In genomic region chr1:150267896-150268295, GRCh38 we compare ENCODE assay signal across 8 cellular contexts. TPM values are rescaled to one million over a fixed set of nuclear protein-coding genes. Genes with fewer than 3 reads are reported as not detected.
A peak's percentile ranks its signal among the peaks of the same experiment; 100 is the strongest.
DNase-seq lines count a peak whose midpoint lies in the region; ATAC-seq and TF ChIP-seq lines count a peak whose summit lies in the region.

No MANE protein-coding gene starts in this region.

- H3K4me1 ChIP-seq in Caco-2 (no peaks in the 10 kb centered on the region), SJCRH30 (0 out of 2 replicates have a peak, but pooled peaks cover 2% of the 10 kb centered on the region), esophagus squamous epithelium (peaks cover 15 to 44% (median 16%) of the 10 kb centered on the region in 3 donors), parathyroid adenoma (peaks cover 8% of the 10 kb centered on the region)

- H3K27ac ChIP-seq in SJCRH30 (no peak overlapping the region; the same call in 1 of the 2 replicates), esophagus squamous epithelium (peak overlapping the region; percentile 94 to 99 (median 99)), parathyroid adenoma (peak overlapping the region; percentile 91)

- DNase-seq in Caco-2 (no peak), SJCRH30 (no peak), esophagus squamous epithelium (lab: John Stamatoyannopoulos, UW) (no peak), DMS153 (lab: John Stamatoyannopoulos, UW) (no peak), RPMI8226 (no peak)

- ATAC-seq in GM21529 (IDR thresholded peaks at IDR 0.05; ENCODE audit: unreplicated experiment) (no peak), GM19324 (IDR thresholded peaks at IDR 0.05; ENCODE audit: low FRiP score, unreplicated experiment) (no peak)

- POLR2A ChIA-PET in Caco-2 (lab: Charles Lee), result no interaction called here

- H3K36me3 Mint-ChIP-seq in Caco-2 (ENCODE audit: insufficient read depth, unreplicated experiment), result peaks cover 5% of the 10 kb centered on the region

- H3K4me3 ChIP-seq in Caco-2 (ENCODE audit: low read depth, low read length), result peak overlapping the region; percentile 68
- peak overlapping the region; percentile 91 for H3K4me3 ChIP-seq in SJCRH30
- H3K4me3 ChIP-seq in esophagus squamous epithelium, result peak overlapping the region; percentile 89 to 98 (median 96)
- H3K4me3 ChIP-seq in parathyroid adenoma (ENCODE audit: low read depth, low read length), result peak overlapping the region; percentile 99

- H3K4me2 ChIP-seq in parathyroid adenoma (ENCODE audit: low read length), result peak overlapping the region; percentile 82

- no peaks in the 10 kb centered on the region for H3K27me3 ChIP-seq in Caco-2 (replicated peaks; ENCODE audit: control insufficient read depth, insufficient read depth, low read length)
- H3K27me3 ChIP-seq in SJCRH30, result no peaks in the 10 kb centered on the region
- no peaks in the 10 kb centered on the region for H3K27me3 ChIP-seq in esophagus squamous epithelium
- no peaks in the 10 kb centered on the region for H3K27me3 ChIP-seq in parathyroid adenoma (ENCODE audit: control insufficient read depth, insufficient read depth, low read length)

- BruUV-seq in Caco-2 (replicated peaks; lab: Mats Ljungman, UMichigan), result no TSS peak

- H3K9me3 ChIP-seq in Caco-2 (no peaks in the 10 kb centered on the region), SJCRH30 (replicated peaks) (no peaks in the 10 kb centered on the region), esophagus squamous epithelium (no peaks in the 10 kb centered on the region), parathyroid adenoma (ENCODE audit: control insufficient read depth, low read length) (no peaks in the 10 kb centered on the region)

- TF ChIP-seq CTCF in Caco-2 (IDR thresholded peaks at IDR 0.05; ENCODE audit: insufficient read depth in 1 of 2, low read depth in 1 of 2, low read length in 1 of 2, severe bottlenecking in 1 of 2, unreplicated experiment in 1 of 2), result no peak
- TF ChIP-seq CTCF in esophagus squamous epithelium (IDR thresholded peaks at IDR 0.05), result no peak
- no peak for TF ChIP-seq CTCF in parathyroid adenoma (IDR thresholded peaks at IDR 0.05)

- H3K36me3 ChIP-seq in Caco-2 (ENCODE audit: control insufficient read depth, insufficient read depth, low read length) (no peaks in the 10 kb centered on the region; the same call in 1 of the 2 replicates), SJCRH30 (peaks cover 13% of the 10 kb centered on the region), esophagus squamous epithelium (peaks cover 7 to 37% (median 17%) of the 10 kb centered on the region in 3 donors), parathyroid adenoma (ENCODE audit: control insufficient read depth, insufficient read depth, low read length) (no peaks in the 10 kb centered on the region)

- peak overlapping the region; percentile 89 for H2AFZ ChIP-seq in parathyroid adenoma

- peaks cover 12% of the 10 kb centered on the region for H3K79me2 ChIP-seq in parathyroid adenoma

- intact Hi-C loops in Caco-2 (cut with micrococcal nuclease; ENCODE audit: unreplicated experiment) (loop anchor here (2.0 kb wide), 1 partner anchor 15 kb away; the partner anchor contains the start of gene CIART), esophagus squamous epithelium (cut with DNase I) (no loop called here)

- no peaks in the 10 kb centered on the region for H3K9me3 Mint-ChIP-seq in Caco-2 (ENCODE audit: unreplicated experiment)

- CTCF ChIA-PET in Caco-2 (lab: Charles Lee), result no interaction called here

- no peak for TF ChIP-seq POLR2A in esophagus squamous epithelium (IDR thresholded peaks at IDR 0.05)

- peak overlapping the region; percentile 63 for H3K9ac ChIP-seq in parathyroid adenoma

- H3K27ac Mint-ChIP-seq in Caco-2 (ENCODE audit: unreplicated experiment), result peak overlapping the region; percentile 60

- H3K4me1 Mint-ChIP-seq in Caco-2 (ENCODE audit: low read depth, unreplicated experiment), result peaks cover 14% of the 10 kb centered on the region

- 24 to 36% methylated on average over 4 to 6 of the region's 6 CpGs for WGBS in esophagus squamous epithelium, 2 donors

- H3K4me3 Mint-ChIP-seq in Caco-2 (ENCODE audit: unreplicated experiment), result peak overlapping the region; percentile 87

- H3K27me3 Mint-ChIP-seq in Caco-2 (ENCODE audit: insufficient read depth, unreplicated experiment), result no peaks in the 10 kb centered on the region

RNA-seq across cellular contexts. Expression of gene APH1A, which starts 0.9 kb away (rescaled TPM):
- total RNA-seq in Caco-2 (2022), result 93.8 and 96.7 TPM in 2 replicates
- 93.6 and 95.6 TPM in 2 replicates for total RNA-seq in SJCRH30 (2014; rRNA removed; shearing (Covaris generic))
- 100 to 1,000 TPM in 1 of 4 donors, 10 to 100 TPM in 3; 94.0 to 112 (median 95.2) TPM for total RNA-seq in esophagus squamous epithelium

RNA-seq across cellular contexts. Expression of gene C1orf54, which starts 4.7 kb away (rescaled TPM):
- total RNA-seq in Caco-2 (2022) (0.26 and 0.82 TPM in 2 replicates), esophagus squamous epithelium (10 to 100 TPM in 1 of 4 donors, 1 to 10 TPM in 2, not detected in 1; 2.3 to 17.2 (median 4.5) TPM)
- 1.3 and 2.0 TPM in 2 replicates for total RNA-seq in SJCRH30 (2014; rRNA removed; shearing (Covaris generic))

RNA-seq across cellular contexts. Expression of gene CA14, which starts 10.3 kb away (rescaled TPM):
- total RNA-seq in Caco-2 (2022) (not detected in 2 replicates), esophagus squamous epithelium (not detected)
- total RNA-seq in SJCRH30 (2014; rRNA removed; shearing (Covaris generic)), result 3.9 and 4.7 TPM in 2 replicates

RNA-seq across cellular contexts. Expression of gene CIART, which starts 14.5 kb away (rescaled TPM):
- total RNA-seq in Caco-2 (2022) (2.6 and 3.2 TPM in 2 replicates), esophagus squamous epithelium (1 to 10 TPM in 2 of 4 donors, under 1 TPM in 1, not detected in 1; 0.61 to 6.7 (median 2.5) TPM)
- not detected in 2 replicates for total RNA-seq in SJCRH30 (2014; rRNA removed; shearing (Covaris generic))

RNA-seq across cellular contexts. Expression of gene MRPS21, which starts 25.8 kb away (rescaled TPM):
- total RNA-seq in Caco-2 (2022) (16.7 and 17.5 TPM in 2 replicates), esophagus squamous epithelium (10 to 100 TPM; 31.7 to 41.3 (median 38.7) TPM)
- total RNA-seq in SJCRH30 (2014; rRNA removed; shearing (Covaris generic)), result 47.8 and 53.0 TPM in 2 replicates
